8 cellular contexts compared by ENCODE assay signal in genomic region chr5:83470920-83471404, GRCh38. TPM values are rescaled to one million over a fixed set of nuclear protein-coding genes. Genes with fewer than 3 reads are reported as not detected.
A peak's percentile ranks its signal among the peaks of the same experiment; 100 is the strongest.
DNase-seq lines count a peak whose midpoint lies in the region; ATAC-seq and TF ChIP-seq lines count a peak whose summit lies in the region.

No MANE protein-coding gene starts in this region.

- no peak overlapping the region for H4K91ac ChIP-seq in neuronal stem cell (ENCODE audit: low read depth, low read length, poor library complexity)

- no peak overlapping the region for H3K14ac ChIP-seq in neuronal stem cell (ENCODE audit: low read length)

- no peak for TF ChIP-seq CTCF in CD8-positive, alpha-beta T cell (IDR thresholded peaks at IDR 0.05)
- TF ChIP-seq CTCF in epithelial cell of esophagus (IDR thresholded peaks at IDR 0.05; ENCODE audit: insufficient read depth, low read depth, low read length, missing control alignments) = no peak
- TF ChIP-seq CTCF in omental fat pad (IDR thresholded peaks at IDR 0.05) = no peak

- no peak overlapping the region for H3K4me3 ChIP-seq in CD8-positive, alpha-beta T cell (ENCODE audit: low read depth, low read length)
- H3K4me3 ChIP-seq in HUES64 (ENCODE audit: low read length) (peak overlapping the region; percentile 87), epithelial cell of esophagus (ENCODE audit: low read length) (peak overlapping the region; percentile 64), neuronal stem cell (ENCODE audit: low read length in 2 of 2) (peak overlapping the region; percentile 68 to 87)

- H3K4ac ChIP-seq in neuronal stem cell (ENCODE audit: low read length) = no peak overlapping the region

- H3K79me1 ChIP-seq in neuronal stem cell (ENCODE audit: low read depth, low read length) = no peaks in the 10 kb centered on the region

- H2BK120ac ChIP-seq in neuronal stem cell (ENCODE audit: low read depth, low read length) = no peak overlapping the region

- peaks cover 68% of the 10 kb centered on the region for H3K27me3 Mint-ChIP-seq in CD8-positive, alpha-beta T cell (ENCODE audit: low read depth)

- H3K9me3 Mint-ChIP-seq in CD8-positive, alpha-beta T cell = no peaks in the 10 kb centered on the region

- H2AFZ ChIP-seq in neuronal stem cell (ENCODE audit: low read length) = peak overlapping the region; percentile 74

- peak overlapping the region; percentile 12 for H3K18ac ChIP-seq in neuronal stem cell (ENCODE audit: low read length)

- H3K4me1 ChIP-seq in CD8-positive, alpha-beta T cell (ENCODE audit: insufficient read depth, low read length) = peaks cover 27% of the 10 kb centered on the region
- H3K4me1 ChIP-seq in HUES64 (ENCODE audit: insufficient read depth, low read length) (peaks cover 63% of the 10 kb centered on the region), neuronal stem cell (ENCODE audit: control insufficient read depth in 2 of 2, insufficient read depth in 1 of 2, low read depth in 1 of 2, low read length in 2 of 2) (peaks cover 6 to 27% of the 10 kb centered on the region in 2 donors)

- DNase-seq in CD8-positive, alpha-beta T cell = no peak
- no peak for DNase-seq in epithelial cell of esophagus (ENCODE audit: low read depth)
- no peak for DNase-seq in neuronal stem cell (ENCODE audit: low spot score)
- DNase-seq in NCI-H2107 treated with DMSO at 0.1 percent for 48 hours (lab: John Stamatoyannopoulos, UW; ENCODE audit: unreplicated experiment) = no peak
- DNase-seq in omental fat pad (ENCODE audit: low spot score) = no peak

- intact Hi-C loops in CD8-positive, alpha-beta T cell (cut with DNase I, micrococcal nuclease) = loop anchor here in 1 of 2 experiments (5.0 kb wide), 1 partner anchor 1119 kb away; no protein-coding TSS in a partner anchor

- H3K27ac Mint-ChIP-seq in CD8-positive, alpha-beta T cell = no peak overlapping the region

- no peaks in the 10 kb centered on the region for H3K9me3 ChIP-seq in CD8-positive, alpha-beta T cell (ENCODE audit: low read length)
- H3K9me3 ChIP-seq in HUES64 (ENCODE audit: insufficient read depth, low read depth, low read length) (no peaks in the 10 kb centered on the region), neuronal stem cell (replicated peaks in 1 of 2; ENCODE audit: control insufficient read depth in 2 of 2, insufficient read depth in 1 of 2, low read depth in 1 of 2, low read length in 2 of 2) (no peaks in the 10 kb centered on the region)

- no peak overlapping the region for H2BK15ac ChIP-seq in neuronal stem cell (ENCODE audit: low read length)

- H4K8ac ChIP-seq in neuronal stem cell (ENCODE audit: low read depth, low read length) = no peak overlapping the region

- no peak for ATAC-seq in CD8-positive, alpha-beta T cell
- ATAC-seq in omental fat pad (ENCODE audit: low FRiP score) (no peak), HG02884 (IDR thresholded peaks at IDR 0.05; ENCODE audit: unreplicated experiment) (no peak), HG03439 (IDR thresholded peaks at IDR 0.05; ENCODE audit: unreplicated experiment) (no peak)

- H3K36me3 Mint-ChIP-seq in CD8-positive, alpha-beta T cell = no peaks in the 10 kb centered on the region

- no peak overlapping the region for H3K23ac ChIP-seq in neuronal stem cell (ENCODE audit: low read depth, low read length, poor library complexity)

- H3K36me3 ChIP-seq in CD8-positive, alpha-beta T cell (ENCODE audit: insufficient read depth, low read length) = no peaks in the 10 kb centered on the region
- H3K36me3 ChIP-seq in HUES64 (ENCODE audit: insufficient read depth, low read length) (no peaks in the 10 kb centered on the region), neuronal stem cell (replicated peaks in 1 of 2; ENCODE audit: control insufficient read depth in 2 of 2, insufficient read depth in 2 of 2, low read length in 2 of 2) (peaks cover 0 to 17% of the 10 kb centered on the region in 2 donors)

- H3K4me3 Mint-ChIP-seq in CD8-positive, alpha-beta T cell = peak overlapping the region; percentile 15

- CTCF ChIA-PET in CD8-positive, alpha-beta T cell (lab: Charles Lee) = no interaction called here

- H2AK5ac ChIP-seq in neuronal stem cell (ENCODE audit: low read depth, low read length) = no peak overlapping the region

- no peak overlapping the region for H2BK12ac ChIP-seq in neuronal stem cell (ENCODE audit: low read length)

- H2BK5ac ChIP-seq in neuronal stem cell (ENCODE audit: low read length) = no peak overlapping the region

- WGBS in HUES64 = under 1% methylated on average over 12 of the region's 12 CpGs
- no CpG with 5 or more reads among the region's 12 CpGs for WGBS in neuronal stem cell (ENCODE audit: extremely low coverage in 2 of 2, insufficient read length in 2 of 2, insufficient replicate concordance in 1 of 2), 2 donors

- H3K4me2 ChIP-seq in neuronal stem cell (ENCODE audit: insufficient read depth, low read length, poor library complexity, severe bottlenecking) = peak overlapping the region; percentile 91

- peaks cover 35% of the 10 kb centered on the region for H3K4me1 Mint-ChIP-seq in CD8-positive, alpha-beta T cell (ENCODE audit: low read depth)

- H3K9ac ChIP-seq in HUES64 (ENCODE audit: low read depth, low read length) (peak overlapping the region; percentile 48), neuronal stem cell (ENCODE audit: low read depth, low read length, poor library complexity) (no peak overlapping the region)

- peaks cover 14% of the 10 kb centered on the region for H3K27me3 ChIP-seq in CD8-positive, alpha-beta T cell (ENCODE audit: insufficient read depth, low read length)
- H3K27me3 ChIP-seq in HUES64 (ENCODE audit: insufficient read depth, low read length) = no peaks in the 10 kb centered on the region
- no peaks in the 10 kb centered on the region for H3K27me3 ChIP-seq in neuronal stem cell (ENCODE audit: control insufficient read depth in 3 of 3, insufficient read depth in 3 of 3, low read depth in 1 of 3, low read length in 3 of 3)

- no peak overlapping the region for H3K27ac ChIP-seq in CD8-positive, alpha-beta T cell (ENCODE audit: low read depth, low read length)
- H3K27ac ChIP-seq in HUES64 (ENCODE audit: low read depth, low read length) (peak overlapping the region; percentile 97), neuronal stem cell (replicated peaks; ENCODE audit: low read length) (peak overlapping the region; percentile 75)

- POLR2A ChIA-PET in CD8-positive, alpha-beta T cell (lab: Charles Lee) = no interaction called here

RNA-seq across cellular contexts. Expression of gene VCAN, which starts 0.6 kb away (rescaled TPM):
- total RNA-seq in CD8-positive, alpha-beta T cell = under 1 TPM; 0.46 to 0.47 TPM
- polyA plus RNA-seq in HUES64 (2013, experiment 1 of 2) = 165 TPM
- polyA plus RNA-seq in HUES64 (2013, experiment 2 of 2) = 148 TPM
- 37.7 TPM for polyA plus RNA-seq in neuronal stem cell (2013, experiment 1 of 2)
- polyA plus RNA-seq in neuronal stem cell (2013, experiment 2 of 2) = 38.4 TPM
- total RNA-seq in omental fat pad = 100 to 1,000 TPM in 1 of 4 donors, 10 to 100 TPM in 3; 51.6 to 144 (median 91.3) TPM

Comparison
In these comparisons a context has a peak if more than half of its experiments do, and no peak if none do; other contexts are left out.
1. RNA of gene VCAN, which starts 0.6 kb away (total RNA-seq): 51.6 to 144 TPM in omental fat pad; 0.46 to 0.47 TPM in CD8-positive, alpha-beta T cell; every median in the first group is over 10 times any median in the second.